In genomic region chr20:15711177-15711576, GRCh38 we compare ENCODE assay signal across 21 cellular contexts.
DNase-seq lines count a peak whose midpoint lies in the region; ATAC-seq and TF ChIP-seq lines count a peak whose summit lies in the region.
"Had no signal": no experiment of that assay in that cellular context is flagged by ENCODE, and none has a peak within 500 bp of the region (broad histone marks: within the 10 kb centered on the region; RNA-seq: fewer than 3 reads in every experiment).

No MANE protein-coding gene starts in this region.

- 71% methylated on average over 7 of the region's 7 CpGs for WGBS in hepatocyte (ENCODE audit: low lambda C conversion rate, missing lambda C conversion rate)

- H3K4me3 Mint-ChIP-seq in GM23338, result no peak overlapping the region
- peak overlapping the region; percentile 21 for H3K4me3 Mint-ChIP-seq in progenitor cell of endocrine pancreas (ENCODE audit: low read depth)
- H3K4me3 Mint-ChIP-seq: CD14-positive monocyte; CD4-positive, alpha-beta T cell; CD8-positive, alpha-beta memory T cell had no signal

- H3K4me1 ChIP-seq in GM23338 (ENCODE audit: insufficient read depth) (peaks cover 16% of the 10 kb centered on the region), hepatocyte (ENCODE audit: insufficient read depth) (peaks cover 4% of the 10 kb centered on the region)
- H3K4me1 ChIP-seq: A549; BE2C; BLaER1 treated with 17β-estradiol and CSF1 and Interleukin-3, amounts not matched to agents 10 nM and 100 nM had no signal

- H3K36me3 Mint-ChIP-seq in GM23338 (ENCODE audit: low read depth) (no peaks in the 10 kb centered on the region), progenitor cell of endocrine pancreas (ENCODE audit: insufficient read depth) (no peaks in the 10 kb centered on the region)
- H3K36me3 Mint-ChIP-seq: CD14-positive monocyte; CD8-positive, alpha-beta memory T cell had no signal

- no peaks in the 10 kb centered on the region for H3F3A ChIP-seq in GM23338 (replicated peaks; ENCODE audit: low read depth)

- H3K27me3 Mint-ChIP-seq in GM23338 (ENCODE audit: insufficient read depth, low read depth, poor library complexity), result no peaks in the 10 kb centered on the region
- no peaks in the 10 kb centered on the region for H3K27me3 Mint-ChIP-seq in progenitor cell of endocrine pancreas
- H3K27me3 Mint-ChIP-seq: CD4-positive, alpha-beta T cell; CD8-positive, alpha-beta memory T cell had no signal

- peak overlapping the region; percentile 88 for H2AFZ ChIP-seq in GM23338
- H2AFZ ChIP-seq in hepatocyte, result peak overlapping the region; percentile 3

- no peaks in the 10 kb centered on the region for H3K27me3 ChIP-seq in GM23338 (ENCODE audit: insufficient read depth)
- no peaks in the 10 kb centered on the region for H3K27me3 ChIP-seq in hepatocyte
- H3K27me3 ChIP-seq: BE2C; BLaER1 treated with 17β-estradiol and CSF1 and Interleukin-3, amounts not matched to agents 10 nM and 100 nM had no signal

- H3K4me3 ChIP-seq in GM23338 (no peak overlapping the region), hepatocyte (no peak overlapping the region)
- H3K4me3 ChIP-seq: A549; BLaER1 treated with 17β-estradiol and CSF1 and Interleukin-3, amounts not matched to agents 10 nM and 100 nM had no signal

- no peaks in the 10 kb centered on the region for H3K9me2 ChIP-seq in GM23338 (ENCODE audit: insufficient read depth)
- no peaks in the 10 kb centered on the region for H3K9me2 ChIP-seq in hepatocyte (replicated peaks; ENCODE audit: insufficient read depth)

- no peaks in the 10 kb centered on the region for H4K20me1 ChIP-seq in GM23338 (replicated peaks; ENCODE audit: insufficient read depth)
- H4K20me1 ChIP-seq in hepatocyte (ENCODE audit: insufficient read depth, poor library complexity, severe bottlenecking), result no peaks in the 10 kb centered on the region
- H4K20me1 ChIP-seq: BLaER1 treated with 17β-estradiol and CSF1 and Interleukin-3, amounts not matched to agents 10 nM and 100 nM had no signal

- ATAC-seq in GM23338 (no peak), GM19328 (IDR thresholded peaks at IDR 0.05; ENCODE audit: unreplicated experiment) (no peak)
- ATAC-seq: A549 had no signal

- H3K79me2 ChIP-seq in GM23338 (replicated peaks; ENCODE audit: insufficient read depth) (no peaks in the 10 kb centered on the region), hepatocyte (no peaks in the 10 kb centered on the region)

- DNase-seq in GM23338 (ENCODE audit: low spot score), result no peak
- DNase-seq in hepatocyte (ENCODE audit: low spot score), result no peak
- DNase-seq in progenitor cell of endocrine pancreas (ENCODE audit: low spot score, unreplicated experiment), result no peak
- DNase-seq in globus pallidus (ENCODE audit: low spot score), result no peak
- DNase-seq in activated naive CD4-positive, alpha-beta T cell treated with anti-CD3 and anti-CD28 coated beads, Interleukin-2, amount 50 U/mL, for 16 hours, result no peak
- DNase-seq: 8988T; ACHN; AML-193; BE2C; CD4-positive, alpha-beta T cell; CD8-positive, alpha-beta memory T cell; DMS53; DMS79 treated with DMSO at 0.1 percent for 48 hours; GF-D8; GOT3; H7; HCEC 1CT had no signal

- H3K36me3 ChIP-seq in GM23338 (ENCODE audit: insufficient read depth) (no peaks in the 10 kb centered on the region), hepatocyte (replicated peaks; ENCODE audit: insufficient read depth, low read depth) (no peaks in the 10 kb centered on the region)
- H3K36me3 ChIP-seq: BE2C; BLaER1 treated with 17β-estradiol and CSF1 and Interleukin-3, amounts not matched to agents 10 nM and 100 nM had no signal

- H3K9me3 Mint-ChIP-seq in GM23338 (no peaks in the 10 kb centered on the region; the same call in 2 of the 3 replicates), progenitor cell of endocrine pancreas (ENCODE audit: low read depth) (no peaks in the 10 kb centered on the region)
- H3K9me3 Mint-ChIP-seq: CD4-positive, alpha-beta T cell had no signal

- H3K4me1 Mint-ChIP-seq in GM23338, result peaks cover 23% of the 10 kb centered on the region
- H3K4me1 Mint-ChIP-seq in progenitor cell of endocrine pancreas (ENCODE audit: low read depth), result peaks cover 29% of the 10 kb centered on the region
- H3K4me1 Mint-ChIP-seq: CD14-positive monocyte; CD8-positive, alpha-beta memory T cell had no signal

- H3K27ac Mint-ChIP-seq in GM23338 (no peak overlapping the region), progenitor cell of endocrine pancreas (peak overlapping the region; percentile 87)
- H3K27ac Mint-ChIP-seq: CD14-positive monocyte; CD4-positive, alpha-beta T cell; CD8-positive, alpha-beta memory T cell had no signal

- H3K27ac ChIP-seq in GM23338 (ENCODE audit: low read depth), result no peak overlapping the region
- H3K27ac ChIP-seq in hepatocyte, result peak overlapping the region; percentile 65
- H3K27ac ChIP-seq: A549; BLaER1 treated with 17β-estradiol and CSF1 and Interleukin-3, amounts not matched to agents 10 nM and 100 nM had no signal

- TF ChIP-seq CTCF in GM23338 (conservative IDR thresholded peaks at IDR 0.05; ENCODE audit: low read depth in 2 of 2), result no peak
- TF ChIP-seq CTCF in hepatocyte (IDR thresholded peaks at IDR 0.05; ENCODE audit: poor library complexity), result no peak
- no peak for TF ChIP-seq CTCF in progenitor cell of endocrine pancreas (IDR thresholded peaks at IDR 0.05; ENCODE audit: unreplicated experiment)

- H3K9me3 ChIP-seq in hepatocyte (ENCODE audit: low read depth), result no peaks in the 10 kb centered on the region
- H3K9me3 ChIP-seq: A549; BE2C; BLaER1 treated with 17β-estradiol and CSF1 and Interleukin-3, amounts not matched to agents 10 nM and 100 nM had no signal

- no peak overlapping the region for H3K4me2 ChIP-seq in GM23338
- peak overlapping the region; percentile 37 for H3K4me2 ChIP-seq in hepatocyte
- H3K4me2 ChIP-seq: A549; BLaER1 treated with 17β-estradiol and CSF1 and Interleukin-3, amounts not matched to agents 10 nM and 100 nM had no signal

TF ChIP-seq in GM23338, 12 proteins besides CTCF, POLR2A, EP300 and RAD21:
- TF ChIP-seq POLR2AphosphoS5 (IDR thresholded peaks at IDR 0.05; ENCODE audit: low read depth) (no peak), EZH2 (IDR thresholded peaks at IDR 0.05; ENCODE audit: low read depth, unreplicated experiment) (no peak), EZH2phosphoT487 (IDR thresholded peaks at IDR 0.05; ENCODE audit: unreplicated experiment) (no peak), STAT1 (IDR thresholded peaks at IDR 0.05; ENCODE audit: unreplicated experiment) (no peak)
